12 cellular contexts compared by ENCODE assay signal in genomic region chr20:49054032-49054643, GRCh38. TPM values are rescaled to one million over a fixed set of nuclear protein-coding genes. Genes with fewer than 3 reads are reported as not detected.
A peak's percentile ranks its signal among the peaks of the same experiment; 100 is the strongest.
DNase-seq lines count a peak whose midpoint lies in the region; ATAC-seq, FAIRE-seq and TF ChIP-seq lines count a peak whose summit lies in the region.
"Had no signal": no experiment of that assay in that cellular context is flagged by ENCODE, and none has a peak within 500 bp of the region (broad histone marks: within the 10 kb centered on the region; RNA-seq: fewer than 3 reads in every experiment).

No MANE protein-coding gene starts in this region.

- H3K9me3 ChIP-seq in H1 (ENCODE audit: insufficient read depth in 2 of 2, low read depth in 1 of 2, low read length in 1 of 2) (no peaks in the 10 kb centered on the region), esophagus squamous epithelium (no peaks in the 10 kb centered on the region)
- H3K9me3 ChIP-seq: ascending aorta; BLaER1 treated with 17β-estradiol and CSF1 and Interleukin-3, amounts not matched to agents 10 nM and 100 nM had no signal

- H3K23ac ChIP-seq in H1 (ENCODE audit: insufficient read length): no peak overlapping the region

- H3K9ac ChIP-seq in H1 (replicated peaks in 1 of 4; ENCODE audit: extremely low read depth in 1 of 4, low read depth in 3 of 4, low read length in 3 of 4): no peak overlapping the region
- H3K9ac ChIP-seq: BLaER1 treated with 17β-estradiol and CSF1 and Interleukin-3, amounts not matched to agents 10 nM and 100 nM had no signal

- H3K56ac ChIP-seq in H1 (replicated peaks; ENCODE audit: insufficient read length, low read depth, low read length): no peak overlapping the region

- H3K18ac ChIP-seq in H1 (ENCODE audit: extremely low read depth, low read length): no peak overlapping the region

- H2BK120ac ChIP-seq in H1 (replicated peaks; ENCODE audit: low read depth, low read length): no peak overlapping the region

- H3K79me2 ChIP-seq in H1 (ENCODE audit: control insufficient read depth in 1 of 2, insufficient read depth in 2 of 2, low read length in 2 of 2): peaks cover 79 to 98% of the 10 kb centered on the region in 2 experiments

- BruUV-seq in Calu3 (replicated peaks; lab: Mats Ljungman, UMichigan): no TSS peak

- TF ChIP-seq EP300 in H1 (IDR thresholded peaks at IDR 0.05; ENCODE audit: borderline replicate concordance in 1 of 2, low read depth in 2 of 2, low read length in 2 of 2): no peak

- TF ChIP-seq POLR2A in H1 (IDR thresholded peaks at IDR 0.05; ENCODE audit: control extremely low read depth in 1 of 2, low read depth in 2 of 2, low read length in 2 of 2) (no peak), esophagus squamous epithelium (IDR thresholded peaks at IDR 0.05) (no peak)

- peak overlapping the region; percentile 2 for H3K27ac Mint-ChIP-seq in Calu3 (ENCODE audit: unreplicated experiment)

- no peak overlapping the region for H3K27ac ChIP-seq in H1 (ENCODE audit: low read depth, low read length)
- H3K27ac ChIP-seq in esophagus squamous epithelium: no peak overlapping the region
- H3K27ac ChIP-seq: ascending aorta; BLaER1 treated with 17β-estradiol and CSF1 and Interleukin-3, amounts not matched to agents 10 nM and 100 nM had no signal

- H3K4me2 ChIP-seq in H1 (ENCODE audit: insufficient read depth in 1 of 2, low read depth in 2 of 2, low read length in 2 of 2): peak overlapping the region; percentile 3 to 15; a peak in 1 of 4 replicates

- H4K91ac ChIP-seq in H1 (replicated peaks; ENCODE audit: insufficient read length, low read length): no peak overlapping the region

- no peaks in the 10 kb centered on the region; a peak in 1 of 7 replicates for H3K27me3 ChIP-seq in H1 (replicated peaks in 1 of 4; ENCODE audit: control insufficient read depth in 3 of 4, extremely low read depth in 1 of 4, insufficient read depth in 3 of 4, low read length in 3 of 4)
- no peaks in the 10 kb centered on the region for H3K27me3 ChIP-seq in esophagus squamous epithelium
- H3K27me3 ChIP-seq: ascending aorta; BLaER1 treated with 17β-estradiol and CSF1 and Interleukin-3, amounts not matched to agents 10 nM and 100 nM had no signal

- no peak overlapping the region for H3K14ac ChIP-seq in H1 (ENCODE audit: insufficient read length)

- H3K36me3 ChIP-seq in H1 (ENCODE audit: control insufficient read depth in 2 of 4, insufficient read depth in 4 of 4, low read length in 3 of 4) (peaks cover 3 to 43% (median 8%) of the 10 kb centered on the region in 4 experiments; a peak in 7 of 8 replicates), esophagus squamous epithelium (peaks cover 0 to 40% (median 6%) of the 10 kb centered on the region in 3 donors)

- H3K4me3 Mint-ChIP-seq in Calu3 (ENCODE audit: low read depth, unreplicated experiment): peak overlapping the region; percentile 9

- 93% methylated on average over 4 of the region's 4 CpGs; no CpG with 5 or more reads in 1 of the 2 experiments for WGBS in H1 (ENCODE audit: extremely low coverage in 1 of 2, insufficient coverage in 1 of 2, insufficient read length in 1 of 2, insufficient replicate concordance in 2 of 2, low coverage in 1 of 2, low lambda C conversion rate in 2 of 2, missing lambda C conversion rate in 1 of 2), 2 experiments
- WGBS in esophagus squamous epithelium, 2 donors: 64 to 75% methylated on average over 4 of the region's 4 CpGs

- CTCF ChIA-PET in Calu3 (lab: Charles Lee): no interaction called here
- CTCF ChIA-PET in H1 (lab: Charles Lee; ENCODE audit: partially characterized antibody): interaction anchor here (2.0 kb wide), 1 partner anchor 25 kb away, joined by 5 read pairs; no protein-coding TSS in a partner anchor

- ATAC-seq in HG03354 (IDR thresholded peaks at IDR 0.05; ENCODE audit: poor library complexity, severe bottlenecking, unreplicated experiment) (peak; percentile 60), HG03460 (IDR thresholded peaks at IDR 0.05; ENCODE audit: unreplicated experiment) (no peak)

- H3K4me1 Mint-ChIP-seq in Calu3 (ENCODE audit: low read depth, unreplicated experiment): peaks cover 30% of the 10 kb centered on the region

- H3K79me1 ChIP-seq in H1 (ENCODE audit: low read depth, low read length): peaks cover 5% of the 10 kb centered on the region

- no peak for TF ChIP-seq RAD21 in H1 (IDR thresholded peaks at IDR 0.05 in 1 of 2, conservative IDR thresholded peaks at IDR 0.05 in 1 of 2; ENCODE audit: low read depth in 2 of 2, low read length in 2 of 2)

- no peak overlapping the region for H2AFZ ChIP-seq in H1 (ENCODE audit: low read length)

- no peak overlapping the region for H4K8ac ChIP-seq in H1 (ENCODE audit: extremely low read depth, insufficient read depth, low read length)

- no peak overlapping the region for H4K5ac ChIP-seq in H1 (ENCODE audit: insufficient read length, low read depth, low read length)

- POLR2A ChIA-PET in H1 (lab: Charles Lee; ENCODE audit: partially characterized antibody): interaction anchor here (6.0 kb wide), 1 partner anchor 8 kb away, joined by 57 read pairs; the partner anchor contains the start of gene CSE1L

- no peak overlapping the region for H2AK5ac ChIP-seq in H1 (ENCODE audit: low read depth, low read length)

- intact Hi-C loops in Calu3 (cut with micrococcal nuclease; ENCODE audit: unreplicated experiment): no loop called here
- intact Hi-C loops in esophagus squamous epithelium (cut with DNase I): no loop called here

- FAIRE-seq in H1 (lab: Jason Lieb, UNC): no peak
- FAIRE-seq: endometrium had no signal

- H3K36me3 Mint-ChIP-seq in Calu3 (ENCODE audit: insufficient read depth, unreplicated experiment): peaks cover 52% of the 10 kb centered on the region

- TF ChIP-seq CTCF in Calu3 (IDR thresholded peaks at IDR 0.05; ENCODE audit: unreplicated experiment): no peak
- no peak for TF ChIP-seq CTCF in H1 (IDR thresholded peaks at IDR 0.05; ENCODE audit: control extremely low read depth in 1 of 3, insufficient read depth in 1 of 3, low read depth in 1 of 3, low read length in 3 of 3)
- TF ChIP-seq CTCF in esophagus squamous epithelium (IDR thresholded peaks at IDR 0.05): no peak

- no peak overlapping the region for H2BK5ac ChIP-seq in H1 (ENCODE audit: low read depth, low read length)

- H2BK15ac ChIP-seq in H1 (ENCODE audit: low read length): no peak overlapping the region

- H3K9me3 Mint-ChIP-seq in Calu3 (ENCODE audit: low read depth, unreplicated experiment): no peaks in the 10 kb centered on the region

- no peak overlapping the region for H2BK12ac ChIP-seq in H1 (ENCODE audit: low read depth, low read length)

- H3K4ac ChIP-seq in H1 (replicated peaks; ENCODE audit: insufficient read length, low read depth, low read length): no peak overlapping the region

- H2BK20ac ChIP-seq in H1 (ENCODE audit: low read length): no peak overlapping the region

- H3K4me3 ChIP-seq in H1 (ENCODE audit: extremely low read depth in 1 of 4, insufficient read depth in 2 of 4, low read depth in 3 of 4, low read length in 4 of 4): no peak overlapping the region
- no peak overlapping the region for H3K4me3 ChIP-seq in esophagus squamous epithelium
- H3K4me3 ChIP-seq: ascending aorta; BLaER1 treated with 17β-estradiol and CSF1 and Interleukin-3, amounts not matched to agents 10 nM and 100 nM had no signal

- DNase-seq in Calu3 (no peak), GM19238 (ENCODE audit: insufficient read length, low spot score) (peak; percentile 14), H1 (ENCODE audit: low read depth in 1 of 2, low spot score in 2 of 2) (no peak), esophagus squamous epithelium (lab: John Stamatoyannopoulos, UW) (no peak), NK-92 (lab: John Stamatoyannopoulos, UW; ENCODE audit: unreplicated experiment) (no peak), LoVo (ENCODE audit: low spot score) (no peak)
- DNase-seq: KG1 had no signal

- peaks cover 34 to 41% of the 10 kb centered on the region in 2 experiments for H4K20me1 ChIP-seq in H1 (replicated peaks in 1 of 2; ENCODE audit: control insufficient read depth in 1 of 2, insufficient read depth in 2 of 2, low read length in 2 of 2)

- H3K4me1 ChIP-seq in H1 (replicated peaks in 1 of 4; ENCODE audit: control insufficient read depth in 3 of 4, insufficient read depth in 4 of 4, low read length in 3 of 4) (peaks cover 0 to 5% (median under 1%) of the 10 kb centered on the region in 4 experiments; a peak in 3 of 7 replicates), esophagus squamous epithelium (peaks cover 5 to 51% (median 7%) of the 10 kb centered on the region in 3 donors)
- H3K4me1 ChIP-seq: ascending aorta had no signal

- no peaks in the 10 kb centered on the region for H3K27me3 Mint-ChIP-seq in Calu3 (ENCODE audit: unreplicated experiment)

- peaks cover 2% of the 10 kb centered on the region; the same call in 1 of the 2 replicates for H3K23me2 ChIP-seq in H1 (ENCODE audit: low read depth, low read length)

TF ChIP-seq in H1, 55 proteins besides CTCF, POLR2A, EP300 and RAD21:
- TF ChIP-seq SP1 (IDR thresholded peaks at IDR 0.05; ENCODE audit: low read depth, low read length): no peak
- no peak for TF ChIP-seq FOSL1 (IDR thresholded peaks at IDR 0.05; ENCODE audit: insufficient read depth, low read depth, low read length)
- TF ChIP-seq TBP (IDR thresholded peaks at IDR 0.05; ENCODE audit: low read depth, low read length): no peak

RNA-seq across cellular contexts. Expression of gene CSE1L, which starts 8.0 kb away (rescaled TPM):
- total RNA-seq in Calu3 (2022) (208 and 226 TPM in 2 replicates), esophagus squamous epithelium (10 to 100 TPM; 32.8 to 88.9 (median 70.1) TPM)
- total RNA-seq in H1 (2021; fragmentation: NEBNext Ultra II Directional; extraction: Animal tissue kit (Norgen Biotek cat#: 25700)): 252 and 269 TPM in 2 replicates
- 48.6 and 94.1 TPM in 2 replicates for polyA plus RNA-seq in H1 (2011; rRNA removed)
- 103 TPM for polyA plus RNA-seq in H1 (2011; cell fraction: cytosol; rRNA removed)
- polyA plus RNA-seq in H1 (2011; cell fraction: nucleus; rRNA removed): 35.4 TPM
- polyA plus RNA-seq in H1 (2012, experiment 1 of 2): 132 to 200 TPM (median 146 TPM) in 4 replicates
- polyA plus RNA-seq in H1 (2012, experiment 2 of 2): 12.1 TPM
- 195 TPM for polyA plus RNA-seq in H1 (2013, experiment 1 of 2)
- 199 TPM for polyA plus RNA-seq in H1 (2013, experiment 2 of 2)
- 120 and 184 TPM in 2 replicates for polyA minus RNA-seq in H1 (2011; rRNA and poly(A)+ RNA removed)
- polyA minus RNA-seq in H1 (2011; cell fraction: cytosol; rRNA and poly(A)+ RNA removed): 80.3 TPM
- 84.7 TPM for polyA minus RNA-seq in H1 (2011; cell fraction: nucleus; rRNA and poly(A)+ RNA removed)
